In genomic region chr5:87574106-87574505, GRCh38 we compare ENCODE assay signal across 12 cellular contexts.
DNase-seq lines count a peak whose midpoint lies in the region.
"Had no signal": no experiment of that assay in that cellular context is flagged by ENCODE, and none has a peak within 500 bp of the region (broad histone marks: within the 10 kb centered on the region; RNA-seq: fewer than 3 reads in every experiment).

No MANE protein-coding gene starts in this region.

- peak; percentile 97 for DNase-seq in G401 (ENCODE audit: low spot score)
- DNase-seq in cerebellar cortex (ENCODE audit: low spot score) = peak; percentile 97
- DNase-seq in cerebellum (ENCODE audit: low spot score) = peak; percentile 91
- no peak for DNase-seq in stimulated activated CD4-positive, alpha-beta T cell treated with anti-CD3 and anti-CD28 coated beads, Interleukin-4, amount 100 ng/mL, for 24 hours
- no peak for DNase-seq in hippocampal formation (lab: John Stamatoyannopoulos, UW)
- DNase-seq: AML-193; Caco-2; Calu3; CD4-positive, alpha-beta T cell; CD8-positive, alpha-beta T cell; DMS79 treated with DMSO at 0.1 percent for 48 hours; GDM1 had no signal

- in situ Hi-C loops in G401 (cut with HindIII; ENCODE audit: low sequenced_read_pairs) = no loop called here

Comparison
In these comparisons a context has a peak if more than half of its experiments do, and no peak if none do; other contexts are left out.
1. DNase-seq: peak in G401 (single experiment), cerebellar cortex (single experiment) and cerebellum (single experiment); none in stimulated activated CD4-positive, alpha-beta T cell treated with anti-CD3 and anti-CD28 coated beads, Interleukin-4, amount 100 ng/mL, for 24 hours (single experiment) and hippocampal formation (0 of 2).